In the genomic region with DNA sequence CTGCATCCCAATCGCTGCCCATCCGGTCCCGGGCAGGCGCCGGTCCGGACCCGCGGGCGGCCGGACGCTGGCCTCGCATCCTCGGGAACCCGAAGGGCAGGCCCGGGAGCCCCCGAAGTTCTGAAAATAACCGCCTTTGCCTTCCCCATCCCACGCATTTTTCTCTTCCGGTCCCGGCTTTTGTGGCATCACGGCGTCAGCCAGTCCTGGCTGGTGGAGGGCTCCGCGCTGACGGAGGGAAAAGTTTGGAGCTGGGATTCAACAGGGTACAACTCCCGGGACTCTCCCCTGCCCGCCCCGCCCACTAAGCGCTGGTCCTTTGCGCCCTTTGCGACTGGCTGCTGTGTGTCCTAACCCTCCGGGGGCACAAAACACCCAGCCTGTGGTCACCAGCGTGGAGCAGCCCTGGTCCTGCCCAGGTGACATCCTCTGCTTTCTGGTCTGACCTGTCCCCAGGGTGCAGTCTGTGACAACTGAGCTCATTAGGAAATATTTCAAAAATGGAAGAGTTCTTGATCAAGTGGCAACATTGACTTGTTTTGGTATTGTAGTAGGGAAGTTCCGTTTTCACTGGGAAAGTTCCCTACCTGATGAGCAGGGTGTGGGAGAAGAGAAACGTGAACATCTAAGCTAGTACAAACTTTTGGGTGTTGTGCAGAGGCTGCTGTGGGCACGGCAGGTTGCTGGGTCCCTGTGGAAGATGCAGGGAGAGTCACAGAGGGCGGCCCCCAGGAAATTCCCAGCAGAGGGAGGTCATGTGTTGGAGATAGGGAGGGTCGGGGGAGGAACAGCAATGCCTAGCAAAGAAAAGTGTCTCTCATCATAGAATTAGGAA, we compare ENCODE assay signal across 8 cellular contexts. TPM values are rescaled to one million over a fixed set of nuclear protein-coding genes. Genes with fewer than 3 reads are reported as not detected.
DNase-seq lines count a peak whose midpoint lies in the region; ATAC-seq lines count a peak whose summit lies in the region.

No MANE protein-coding gene starts in this region.

- peak; percentile 73 for DNase-seq in COLO829 (ENCODE audit: low spot score)
- peak; percentile 4 for DNase-seq in LHCN-M2 (ENCODE audit: low read depth)
- no peak for DNase-seq in central memory CD8-positive, alpha-beta T cell (ENCODE audit: low spot score in 2 of 2)
- DNase-seq in left lobe of liver (ENCODE audit: low spot score) = no peak
- DNase-seq in GM19240 (ENCODE audit: insufficient read length, low spot score) = no peak

- ATAC-seq in central memory CD8-positive, alpha-beta T cell (replicated peaks; ENCODE audit: extremely low read depth, poor library complexity, severe bottlenecking) = no peak
- ATAC-seq in left lobe of liver (peak; percentile 11), GM21529 (IDR thresholded peaks at IDR 0.05; ENCODE audit: unreplicated experiment) (no peak), GM18858 (IDR thresholded peaks at IDR 0.05; ENCODE audit: unreplicated experiment) (no peak)

- H3K27me3 Mint-ChIP-seq in central memory CD8-positive, alpha-beta T cell = peaks cover 80% of the 10 kb centered on the region

- no peaks in the 10 kb centered on the region for H3K9me3 Mint-ChIP-seq in central memory CD8-positive, alpha-beta T cell

- H3K27ac Mint-ChIP-seq in central memory CD8-positive, alpha-beta T cell (ENCODE audit: low read depth) = no peak overlapping the region

- peak overlapping the region; percentile 8 for H3K4me3 Mint-ChIP-seq in central memory CD8-positive, alpha-beta T cell

- peak overlapping the region; percentile 94 for H3K27ac ChIP-seq in temporal lobe (ENCODE audit: low read depth, low read length)

- H3K4me1 Mint-ChIP-seq in central memory CD8-positive, alpha-beta T cell = no peaks in the 10 kb centered on the region

- no peaks in the 10 kb centered on the region for H3K36me3 Mint-ChIP-seq in central memory CD8-positive, alpha-beta T cell (ENCODE audit: insufficient read depth)

RNA-seq across cellular contexts. Expression of a gene that starts 0.8 kb away (rescaled TPM):
- total RNA-seq in LHCN-M2 (2014; rRNA removed) (11.1 and 17.9 TPM in 2 replicates), left lobe of liver (0.45 TPM), temporal lobe (72.8 TPM)
- polyA plus RNA-seq in LHCN-M2 (2012) = 42.8 TPM

Comparison
In these comparisons a context has a peak if more than half of its experiments do, and no peak if none do; other contexts are left out.
1. DNase-seq: peak in COLO829 (single experiment) and LHCN-M2 (single experiment); none in central memory CD8-positive, alpha-beta T cell (0 of 2), left lobe of liver (single experiment) and GM19240 (single experiment).